ENCODE assay signal across 10 cellular contexts in the genomic region with DNA sequence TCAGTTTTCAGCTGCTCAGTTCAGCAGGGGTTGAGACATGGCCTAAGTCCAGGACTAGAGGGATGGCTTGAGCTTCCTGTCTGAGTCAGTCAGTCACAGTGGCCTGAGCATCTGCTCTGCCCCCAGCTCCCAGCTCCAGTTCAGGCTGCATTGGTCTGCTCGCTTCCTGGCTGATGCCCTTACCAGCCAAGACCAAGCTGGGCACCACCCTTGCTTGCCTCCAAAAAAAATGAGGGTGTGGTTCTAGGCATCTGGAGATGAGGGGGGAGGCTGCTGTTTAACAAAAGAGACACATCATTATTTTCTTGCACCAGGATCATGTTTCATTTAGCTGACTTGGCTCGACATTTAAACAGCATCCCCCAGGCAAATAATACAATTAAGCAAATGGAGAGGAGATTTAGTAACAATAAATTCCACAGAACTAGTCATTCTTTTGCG.
A peak's percentile ranks its signal among the peaks of the same experiment; 100 is the strongest.
DNase-seq lines count a peak whose midpoint lies in the region; ATAC-seq and TF ChIP-seq lines count a peak whose summit lies in the region.
"Had no signal": no experiment of that assay in that cellular context is flagged by ENCODE, and none has a peak within 500 bp of the region (broad histone marks: within the 10 kb centered on the region; RNA-seq: fewer than 3 reads in every experiment).

No MANE protein-coding gene starts in this region.

- ATAC-seq in GM21619 (IDR thresholded peaks at IDR 0.05; ENCODE audit: unreplicated experiment): no peak
- ATAC-seq in stimulated activated naive CD8-positive, alpha-beta T cell treated with anti-CD3 and anti-CD28 coated beads, Interleukin-15, amount 100 ng/mL, for 72 hours: no peak
- ATAC-seq in HG02973 (IDR thresholded peaks at IDR 0.05; ENCODE audit: unreplicated experiment): no peak

- H3K27ac ChIP-seq in RWPE1: peak overlapping the region; percentile 75

- H3K27ac Mint-ChIP-seq in stimulated activated naive CD8-positive, alpha-beta T cell treated with anti-CD3 and anti-CD28 coated beads, Interleukin-15, amount 100 ng/mL, for 72 hours: no peak overlapping the region

- DNase-seq in A172 (ENCODE audit: low spot score) (peak; percentile 94), H4 (ENCODE audit: low spot score) (peak; percentile 76), RWPE1 (ENCODE audit: low spot score) (peak; percentile 60), fibroblast of the aortic adventitia (ENCODE audit: low read depth) (peak; percentile 78), mesenteric fat pad (ENCODE audit: low spot score) (no peak)
- DNase-seq in stimulated activated naive CD8-positive, alpha-beta T cell treated with anti-CD3 and anti-CD28 coated beads, Interleukin-15, amount 100 ng/mL, for 72 hours: no peak
- DNase-seq: BE2C, MM.1S had no signal

- no peaks in the 10 kb centered on the region for H3K4me1 Mint-ChIP-seq in stimulated activated naive CD8-positive, alpha-beta T cell treated with anti-CD3 and anti-CD28 coated beads, Interleukin-15, amount 100 ng/mL, for 72 hours

- H3K27me3 Mint-ChIP-seq in stimulated activated naive CD8-positive, alpha-beta T cell treated with anti-CD3 and anti-CD28 coated beads, Interleukin-15, amount 100 ng/mL, for 72 hours: no peaks in the 10 kb centered on the region

- H3K4me3 Mint-ChIP-seq in stimulated activated naive CD8-positive, alpha-beta T cell treated with anti-CD3 and anti-CD28 coated beads, Interleukin-15, amount 100 ng/mL, for 72 hours: no peak overlapping the region

- H3K9me3 Mint-ChIP-seq in stimulated activated naive CD8-positive, alpha-beta T cell treated with anti-CD3 and anti-CD28 coated beads, Interleukin-15, amount 100 ng/mL, for 72 hours: peaks cover 0 to 9% of the 10 kb centered on the region in 2 donors

- H3K4me3 ChIP-seq in fibroblast of the aortic adventitia (ENCODE audit: low read depth, low read length): no peak overlapping the region

- CTCF ChIA-PET in RWPE1 (lab: Yijun Ruan, JAX): interaction anchor here (0.6 kb wide), 1 partner anchor 306 kb away, joined by 3 read pairs; no protein-coding TSS in a partner anchor

- POLR2A ChIA-PET in RWPE1 (lab: Yijun Ruan, JAX; ENCODE audit: low non-redundant PET): no interaction called here

- TF ChIP-seq CTCF in RWPE1 (conservative IDR thresholded peaks at IDR 0.05; ENCODE audit: low read depth) (no peak), fibroblast of the aortic adventitia (IDR thresholded peaks at IDR 0.05; ENCODE audit: insufficient read depth, low read length) (no peak)

Comparison
In these comparisons a context has a peak if more than half of its experiments do, and no peak if none do; other contexts are left out.
1. DNase-seq: peak in A172 (single experiment), H4 (single experiment), RWPE1 (single experiment) and fibroblast of the aortic adventitia (single experiment); none in mesenteric fat pad (single experiment) and stimulated activated naive CD8-positive, alpha-beta T cell treated with anti-CD3 and anti-CD28 coated beads, Interleukin-15, amount 100 ng/mL, for 72 hours (0 of 2).